ENCODE assay signal across 2 cellular contexts in the genomic region with DNA sequence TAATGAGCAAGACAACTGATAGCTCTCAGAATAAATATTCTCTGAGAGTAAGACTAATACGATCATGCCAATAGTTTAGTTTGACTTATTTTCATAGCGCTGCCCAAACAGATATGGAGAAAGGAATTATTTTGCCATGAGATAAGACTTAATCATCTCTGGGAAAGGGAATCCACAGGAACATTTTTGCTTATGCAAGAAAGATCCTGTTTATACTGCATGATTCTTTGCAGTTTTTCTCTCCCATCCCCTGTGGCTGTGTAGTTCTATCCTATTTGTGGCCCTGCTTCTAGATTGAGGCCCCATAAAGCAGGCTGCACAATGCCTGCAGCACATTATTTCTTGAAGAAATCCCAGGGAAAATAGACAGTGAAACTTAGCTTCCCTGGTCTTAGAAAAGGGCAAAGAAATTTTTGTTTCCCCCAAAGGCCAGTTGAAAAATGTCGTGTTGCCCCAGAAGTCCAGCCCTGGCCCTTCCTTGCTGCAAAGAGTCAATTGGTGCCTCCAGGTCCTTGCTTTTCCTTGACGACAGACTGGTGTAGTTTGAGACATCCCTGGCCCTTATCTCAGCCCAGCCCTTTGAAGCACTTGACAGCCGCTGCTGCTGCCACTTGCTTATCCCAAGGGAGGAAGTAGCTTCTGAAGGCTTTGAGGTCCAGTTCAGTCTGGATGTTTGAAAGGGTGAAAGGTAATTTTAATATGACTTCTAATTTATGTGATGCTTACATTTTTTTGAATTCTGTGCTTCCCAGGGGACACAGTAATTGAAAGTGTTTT.
TF ChIP-seq lines count a peak whose summit lies in the region.

No MANE protein-coding gene starts in this region.

TF ChIP-seq in A549, 52 proteins besides CTCF, POLR2A, EP300 and RAD21 (continued from another document):
- no peak for TF ChIP-seq PHF8 (IDR thresholded peaks at IDR 0.05; ENCODE audit: borderline replicate concordance, low read depth)
- TF ChIP-seq CBX2 (IDR thresholded peaks at IDR 0.05; ENCODE audit: borderline replicate concordance, low read depth) = no peak
- TF ChIP-seq, protein P1, sequence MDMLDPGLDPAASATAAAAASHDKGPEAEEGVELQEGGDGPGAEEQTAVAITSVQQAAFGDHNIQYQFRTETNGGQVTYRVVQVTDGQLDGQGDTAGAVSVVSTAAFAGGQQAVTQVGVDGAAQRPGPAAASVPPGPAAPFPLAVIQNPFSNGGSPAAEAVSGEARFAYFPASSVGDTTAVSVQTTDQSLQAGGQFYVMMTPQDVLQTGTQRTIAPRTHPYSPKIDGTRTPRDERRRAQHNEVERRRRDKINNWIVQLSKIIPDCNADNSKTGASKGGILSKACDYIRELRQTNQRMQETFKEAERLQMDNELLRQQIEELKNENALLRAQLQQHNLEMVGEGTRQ (IDR thresholded peaks at IDR 0.05) = no peak
- no peak for TF ChIP-seq MYC (IDR thresholded peaks at IDR 0.05; ENCODE audit: borderline replicate concordance, low read length)
TF ChIP-seq in A549: peak in this region for 0.

TF ChIP-seq in HepG2, 621 proteins besides CTCF, POLR2A, EP300 and RAD21 (continued from another document):
- TF ChIP-seq, protein P2, sequence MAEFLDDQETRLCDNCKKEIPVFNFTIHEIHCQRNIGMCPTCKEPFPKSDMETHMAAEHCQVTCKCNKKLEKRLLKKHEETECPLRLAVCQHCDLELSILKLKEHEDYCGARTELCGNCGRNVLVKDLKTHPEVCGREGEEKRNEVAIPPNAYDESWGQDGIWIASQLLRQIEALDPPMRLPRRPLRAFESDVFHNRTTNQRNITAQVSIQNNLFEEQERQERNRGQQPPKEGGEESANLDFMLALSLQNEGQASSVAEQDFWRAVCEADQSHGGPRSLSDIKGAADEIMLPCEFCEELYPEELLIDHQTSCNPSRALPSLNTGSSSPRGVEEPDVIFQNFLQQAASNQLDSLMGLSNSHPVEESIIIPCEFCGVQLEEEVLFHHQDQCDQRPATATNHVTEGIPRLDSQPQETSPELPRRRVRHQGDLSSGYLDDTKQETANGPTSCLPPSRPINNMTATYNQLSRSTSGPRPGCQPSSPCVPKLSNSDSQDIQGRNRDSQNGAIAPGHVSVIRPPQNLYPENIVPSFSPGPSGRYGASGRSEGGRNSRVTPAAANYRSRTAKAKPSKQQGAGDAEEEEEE (CRISPR knock-in tag; IDR thresholded peaks at IDR 0.05; ENCODE audit: borderline replicate concordance) = no peak
- TF ChIP-seq, protein P3, sequence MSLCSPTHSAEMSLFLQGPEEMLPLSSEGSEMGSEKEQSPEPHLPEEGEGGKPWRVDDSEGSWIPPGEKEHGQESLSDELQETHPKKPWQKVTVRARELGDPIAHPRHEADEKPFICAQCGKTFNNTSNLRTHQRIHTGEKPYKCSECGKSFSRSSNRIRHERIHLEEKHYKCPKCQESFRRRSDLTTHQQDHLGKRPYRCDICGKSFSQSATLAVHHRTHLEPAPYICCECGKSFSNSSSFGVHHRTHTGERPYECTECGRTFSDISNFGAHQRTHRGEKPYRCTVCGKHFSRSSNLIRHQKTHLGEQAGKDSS (CRISPR knock-in tag; IDR thresholded peaks at IDR 0.05; ENCODE audit: borderline replicate concordance, low read depth) = no peak
- TF ChIP-seq, protein P4, sequence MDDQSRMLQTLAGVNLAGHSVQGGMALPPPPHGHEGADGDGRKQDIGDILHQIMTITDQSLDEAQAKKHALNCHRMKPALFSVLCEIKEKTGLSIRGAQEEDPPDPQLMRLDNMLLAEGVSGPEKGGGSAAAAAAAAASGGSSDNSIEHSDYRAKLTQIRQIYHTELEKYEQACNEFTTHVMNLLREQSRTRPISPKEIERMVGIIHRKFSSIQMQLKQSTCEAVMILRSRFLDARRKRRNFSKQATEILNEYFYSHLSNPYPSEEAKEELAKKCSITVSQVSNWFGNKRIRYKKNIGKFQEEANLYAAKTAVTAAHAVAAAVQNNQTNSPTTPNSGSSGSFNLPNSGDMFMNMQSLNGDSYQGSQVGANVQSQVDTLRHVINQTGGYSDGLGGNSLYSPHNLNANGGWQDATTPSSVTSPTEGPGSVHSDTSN (CRISPR knock-in tag; IDR thresholded peaks at IDR 0.05; ENCODE audit: borderline replicate concordance) = no peak
- TF ChIP-seq ZFP82 (CRISPR knock-in tag; IDR thresholded peaks at IDR 0.05; ENCODE audit: borderline replicate concordance) = no peak
- no peak for TF ChIP-seq ZNF224 (CRISPR knock-in tag; IDR thresholded peaks at IDR 0.05)
- TF ChIP-seq, protein P5, sequence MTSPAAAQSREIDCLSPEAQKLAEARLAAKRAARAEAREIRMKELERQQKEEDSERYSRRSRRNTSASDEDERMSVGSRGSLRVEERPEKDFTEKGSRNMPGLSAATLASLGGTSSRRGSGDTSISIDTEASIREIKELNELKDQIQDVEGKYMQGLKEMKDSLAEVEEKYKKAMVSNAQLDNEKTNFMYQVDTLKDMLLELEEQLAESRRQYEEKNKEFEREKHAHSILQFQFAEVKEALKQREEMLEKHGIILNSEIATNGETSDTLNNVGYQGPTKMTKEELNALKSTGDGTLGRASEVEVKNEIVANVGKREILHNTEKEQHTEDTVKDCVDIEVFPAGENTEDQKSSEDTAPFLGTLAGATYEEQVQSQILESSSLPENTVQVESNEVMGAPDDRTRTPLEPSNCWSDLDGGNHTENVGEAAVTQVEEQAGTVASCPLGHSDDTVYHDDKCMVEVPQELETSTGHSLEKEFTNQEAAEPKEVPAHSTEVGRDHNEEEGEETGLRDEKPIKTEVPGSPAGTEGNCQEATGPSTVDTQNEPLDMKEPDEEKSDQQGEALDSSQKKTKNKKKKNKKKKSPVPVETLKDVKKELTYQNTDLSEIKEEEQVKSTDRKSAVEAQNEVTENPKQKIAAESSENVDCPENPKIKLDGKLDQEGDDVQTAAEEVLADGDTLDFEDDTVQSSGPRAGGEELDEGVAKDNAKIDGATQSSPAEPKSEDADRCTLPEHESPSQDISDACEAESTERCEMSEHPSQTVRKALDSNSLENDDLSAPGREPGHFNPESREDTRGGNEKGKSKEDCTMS (CRISPR knock-in tag; conservative IDR thresholded peaks at IDR 0.05) = no peak
- TF ChIP-seq, protein P6, sequence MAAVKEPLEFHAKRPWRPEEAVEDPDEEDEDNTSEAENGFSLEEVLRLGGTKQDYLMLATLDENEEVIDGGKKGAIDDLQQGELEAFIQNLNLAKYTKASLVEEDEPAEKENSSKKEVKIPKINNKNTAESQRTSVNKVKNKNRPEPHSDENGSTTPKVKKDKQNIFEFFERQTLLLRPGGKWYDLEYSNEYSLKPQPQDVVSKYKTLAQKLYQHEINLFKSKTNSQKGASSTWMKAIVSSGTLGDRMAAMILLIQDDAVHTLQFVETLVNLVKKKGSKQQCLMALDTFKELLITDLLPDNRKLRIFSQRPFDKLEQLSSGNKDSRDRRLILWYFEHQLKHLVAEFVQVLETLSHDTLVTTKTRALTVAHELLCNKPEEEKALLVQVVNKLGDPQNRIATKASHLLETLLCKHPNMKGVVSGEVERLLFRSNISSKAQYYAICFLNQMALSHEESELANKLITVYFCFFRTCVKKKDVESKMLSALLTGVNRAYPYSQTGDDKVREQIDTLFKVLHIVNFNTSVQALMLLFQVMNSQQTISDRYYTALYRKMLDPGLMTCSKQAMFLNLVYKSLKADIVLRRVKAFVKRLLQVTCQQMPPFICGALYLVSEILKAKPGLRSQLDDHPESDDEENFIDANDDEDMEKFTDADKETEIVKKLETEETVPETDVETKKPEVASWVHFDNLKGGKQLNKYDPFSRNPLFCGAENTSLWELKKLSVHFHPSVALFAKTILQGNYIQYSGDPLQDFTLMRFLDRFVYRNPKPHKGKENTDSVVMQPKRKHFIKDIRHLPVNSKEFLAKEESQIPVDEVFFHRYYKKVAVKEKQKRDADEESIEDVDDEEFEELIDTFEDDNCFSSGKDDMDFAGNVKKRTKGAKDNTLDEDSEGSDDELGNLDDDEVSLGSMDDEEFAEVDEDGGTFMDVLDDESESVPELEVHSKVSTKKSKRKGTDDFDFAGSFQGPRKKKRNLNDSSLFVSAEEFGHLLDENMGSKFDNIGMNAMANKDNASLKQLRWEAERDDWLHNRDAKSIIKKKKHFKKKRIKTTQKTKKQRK (IDR thresholded peaks at IDR 0.05; ENCODE audit: low read length) = no peak
- no peak for TF ChIP-seq IKZF4 (CRISPR knock-in tag; IDR thresholded peaks at IDR 0.05; ENCODE audit: borderline replicate concordance, low read depth, not compliant biosample characterization)
- no peak for TF ChIP-seq ZNF484 (CRISPR knock-in tag; IDR thresholded peaks at IDR 0.05; ENCODE audit: borderline replicate concordance, low read depth)
TF ChIP-seq in HepG2: peak in this region for 0.
